20 cellular contexts compared by ENCODE assay signal in the genomic region with DNA sequence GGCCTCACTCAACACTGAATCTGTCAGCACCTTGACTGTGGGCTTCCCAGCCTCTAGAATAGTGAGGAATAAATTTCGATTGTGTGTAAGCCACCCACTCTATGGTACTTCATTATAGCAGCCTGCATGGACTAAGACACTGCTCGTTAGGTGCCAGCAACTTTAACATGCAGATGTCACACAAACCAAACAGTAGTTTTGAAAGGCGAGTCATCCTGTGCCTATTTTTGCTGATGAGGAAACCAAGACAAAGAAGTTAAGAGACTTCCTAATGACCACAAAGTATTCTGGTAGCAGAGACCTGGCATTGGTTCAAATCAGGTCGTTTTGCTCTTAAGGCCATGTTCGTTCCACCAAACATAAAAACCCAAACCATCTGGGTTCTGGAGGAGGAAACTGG. TPM values are rescaled to one million over a fixed set of nuclear protein-coding genes. Genes with fewer than 3 reads are reported as not detected.
DNase-seq lines count a peak whose midpoint lies in the region; ATAC-seq, FAIRE-seq and TF ChIP-seq lines count a peak whose summit lies in the region.
"Had no signal": no experiment of that assay in that cellular context is flagged by ENCODE, and none has a peak within 500 bp of the region (broad histone marks: within the 10 kb centered on the region; RNA-seq: fewer than 3 reads in every experiment).

No MANE protein-coding gene starts in this region.

- H4K20me1 ChIP-seq in BLaER1 treated with 17β-estradiol and CSF1 and Interleukin-3, amounts not matched to agents 10 nM and 100 nM, result no peaks in the 10 kb centered on the region
- no peaks in the 10 kb centered on the region for H4K20me1 ChIP-seq in MM.1S (ENCODE audit: insufficient read depth, low read length)

- ATAC-seq in GM19351 (IDR thresholded peaks at IDR 0.05; ENCODE audit: unreplicated experiment), result peak; percentile 69
- no peak for ATAC-seq in esophagus mucosa
- ATAC-seq: activated CD8-positive, alpha-beta memory T cell treated with anti-CD3 and anti-CD28 coated beads, Interleukin-2, amount 10 ng/mL, durations not matched to agents 7 days and 5 days had no signal

- no peak overlapping the region for H3K4me3 ChIP-seq in BLaER1 treated with 17β-estradiol and CSF1 and Interleukin-3, amounts not matched to agents 10 nM and 100 nM
- no peak overlapping the region for H3K4me3 ChIP-seq in MM.1S (ENCODE audit: low read length)
- no peak overlapping the region for H3K4me3 ChIP-seq in bronchial epithelial cell (ENCODE audit: low read depth, low read length)
- H3K4me3 ChIP-seq: left ventricle myocardium inferior, smooth muscle cell had no signal

- peaks cover 0 to 7% (median 0%) of the 10 kb centered on the region in 11 experiments; a peak in 1 of 22 replicates for H3K36me3 ChIP-seq in BLaER1 treated with 17β-estradiol and CSF1 and Interleukin-3, amounts not matched to agents 10 nM and 100 nM
- H3K36me3 ChIP-seq in MM.1S (replicated peaks; ENCODE audit: insufficient read depth, low read length), result no peaks in the 10 kb centered on the region
- no peaks in the 10 kb centered on the region for H3K36me3 ChIP-seq in bronchial epithelial cell (ENCODE audit: control insufficient read depth, insufficient read depth, low read length)
- H3K36me3 ChIP-seq: left ventricle myocardium inferior, neutrophil had no signal

- TF ChIP-seq CTCF in MM.1S (IDR thresholded peaks at IDR 0.05; ENCODE audit: low read length) (no peak), bronchial epithelial cell (IDR thresholded peaks at IDR 0.05; ENCODE audit: insufficient read depth, low read length, severe bottlenecking) (no peak)

- no peaks in the 10 kb centered on the region for H3K79me2 ChIP-seq in MM.1S (ENCODE audit: low read length)

- DNase-seq in MM.1S (peak; percentile 93), bronchial epithelial cell (ENCODE audit: low read depth) (peak; percentile 21), hepatic stellate cell (ENCODE audit: low spot score) (no peak)
- DNase-seq in stimulated activated CD4-positive, alpha-beta T cell treated with anti-CD3 and anti-CD28 coated beads, Interleukin-2, amount 100 ng/mL, for 24 hours, result no peak
- DNase-seq in activated T-cell treated with anti-CD3 and anti-CD28 coated beads, Interleukin-2, amount 50 U/mL, for 1 hour, result no peak
- DNase-seq: activated CD4-positive, CD25-positive, alpha-beta regulatory T cell treated with anti-CD3 and anti-CD28 coated beads, Interleukin-2, amount 50 U/mL, for 72 hours; activated CD8-positive, alpha-beta memory T cell treated with anti-CD3 and anti-CD28 coated beads, Interleukin-2, amount 10 ng/mL, durations not matched to agents 7 days and 5 days; activated naive CD8-positive, alpha-beta T cell treated with anti-CD3 and anti-CD28 coated beads, Interleukin-2, amount 10 ng/mL, durations not matched to agents 7 days and 5 days; CD4-positive, CD25-positive, alpha-beta regulatory T cell; DMS 273 treated with DMSO at 0.1 percent for 48 hours; effector memory CD4-positive, alpha-beta T cell; left ventricle myocardium inferior; NCI-H187 treated with DMSO at 0.1 percent for 48 hours; NCI-H446; stimulated activated CD4-positive, alpha-beta T cell treated with anti-CD3 and anti-CD28 coated beads, Interleukin-4, amount 100 ng/mL, for 4 hours had no signal

- peak overlapping the region; percentile 74 for H2AFZ ChIP-seq in MM.1S (ENCODE audit: low read length)

- H3K4me2 ChIP-seq in BLaER1 treated with 17β-estradiol and CSF1 and Interleukin-3, amounts not matched to agents 10 nM and 100 nM, result peak overlapping the region; percentile 41 to 73 (median 62)
- H3K4me2 ChIP-seq in MM.1S (ENCODE audit: low read depth, low read length), result peak overlapping the region; percentile 61
- H3K4me2 ChIP-seq: smooth muscle cell had no signal

- peaks cover 11 to 31% (median 22%) of the 10 kb centered on the region in 10 experiments for H3K4me1 ChIP-seq in BLaER1 treated with 17β-estradiol and CSF1 and Interleukin-3, amounts not matched to agents 10 nM and 100 nM
- peaks cover 42% of the 10 kb centered on the region for H3K4me1 ChIP-seq in MM.1S (ENCODE audit: low read length)

- peak overlapping the region in 7 of 11 experiments; percentile 18 to 43 (median 32); a peak in 7 of 22 replicates for H3K27ac ChIP-seq in BLaER1 treated with 17β-estradiol and CSF1 and Interleukin-3, amounts not matched to agents 10 nM and 100 nM
- peak overlapping the region; percentile 86 for H3K27ac ChIP-seq in MM.1S (ENCODE audit: low read length)
- H3K27ac ChIP-seq: left ventricle myocardium inferior, neutrophil had no signal

- FAIRE-seq in bronchial epithelial cell (lab: Jason Lieb, UNC), result no peak

- no peaks in the 10 kb centered on the region for H3K27me3 ChIP-seq in BLaER1 treated with 17β-estradiol and CSF1 and Interleukin-3, amounts not matched to agents 10 nM and 100 nM
- no peaks in the 10 kb centered on the region for H3K27me3 ChIP-seq in MM.1S (replicated peaks; ENCODE audit: insufficient read depth, low read length)
- peaks cover 1% of the 10 kb centered on the region for H3K27me3 ChIP-seq in bronchial epithelial cell (ENCODE audit: control insufficient read depth, insufficient read depth, low read length)
- H3K27me3 ChIP-seq: neutrophil had no signal

- peaks cover 0 to 7% (median 0%) of the 10 kb centered on the region in 11 experiments; a peak in 2 of 22 replicates for H3K9me3 ChIP-seq in BLaER1 treated with 17β-estradiol and CSF1 and Interleukin-3, amounts not matched to agents 10 nM and 100 nM (replicated peaks in 1 of 11)
- no peaks in the 10 kb centered on the region for H3K9me3 ChIP-seq in MM.1S (replicated peaks; ENCODE audit: insufficient read depth, low read length)
- H3K9me3 ChIP-seq: left ventricle myocardium inferior, neutrophil had no signal

- H3F3A ChIP-seq in MM.1S (ENCODE audit: insufficient read depth, low read length), result peaks cover 15% of the 10 kb centered on the region

- peak overlapping the region in 1 of 11 experiments; percentile 4; a peak in 1 of 22 replicates for H3K9ac ChIP-seq in BLaER1 treated with 17β-estradiol and CSF1 and Interleukin-3, amounts not matched to agents 10 nM and 100 nM
- H3K9ac ChIP-seq in MM.1S (ENCODE audit: low read length), result peak overlapping the region; percentile 30

- no peaks in the 10 kb centered on the region for H3K9me2 ChIP-seq in MM.1S (replicated peaks; ENCODE audit: insufficient read depth, low read length)

RNA-seq across cellular contexts. Expression of gene BATF3, which starts 42.9 kb away (rescaled TPM):
- total RNA-seq in bronchial epithelial cell (0.26 TPM in 1 of 2 replicates, not detected in the other), esophagus mucosa (0.68 TPM)

RNA-seq across cellular contexts. Expression of gene ATF3, which starts 48.2 kb away (rescaled TPM):
- total RNA-seq in bronchial epithelial cell (19.2 and 31.7 TPM in 2 replicates), esophagus mucosa (2.7 TPM)

Comparison
In these comparisons a context has a peak if more than half of its experiments do, and no peak if none do; other contexts are left out.
1. DNase-seq: peak in MM.1S (single experiment) and bronchial epithelial cell (single experiment); none in hepatic stellate cell (single experiment), stimulated activated CD4-positive, alpha-beta T cell treated with anti-CD3 and anti-CD28 coated beads, Interleukin-2, amount 100 ng/mL, for 24 hours (0 of 2) and activated T-cell treated with anti-CD3 and anti-CD28 coated beads, Interleukin-2, amount 50 U/mL, for 1 hour (single experiment).